ENCODE assay signal across 14 cellular contexts in the genomic region with DNA sequence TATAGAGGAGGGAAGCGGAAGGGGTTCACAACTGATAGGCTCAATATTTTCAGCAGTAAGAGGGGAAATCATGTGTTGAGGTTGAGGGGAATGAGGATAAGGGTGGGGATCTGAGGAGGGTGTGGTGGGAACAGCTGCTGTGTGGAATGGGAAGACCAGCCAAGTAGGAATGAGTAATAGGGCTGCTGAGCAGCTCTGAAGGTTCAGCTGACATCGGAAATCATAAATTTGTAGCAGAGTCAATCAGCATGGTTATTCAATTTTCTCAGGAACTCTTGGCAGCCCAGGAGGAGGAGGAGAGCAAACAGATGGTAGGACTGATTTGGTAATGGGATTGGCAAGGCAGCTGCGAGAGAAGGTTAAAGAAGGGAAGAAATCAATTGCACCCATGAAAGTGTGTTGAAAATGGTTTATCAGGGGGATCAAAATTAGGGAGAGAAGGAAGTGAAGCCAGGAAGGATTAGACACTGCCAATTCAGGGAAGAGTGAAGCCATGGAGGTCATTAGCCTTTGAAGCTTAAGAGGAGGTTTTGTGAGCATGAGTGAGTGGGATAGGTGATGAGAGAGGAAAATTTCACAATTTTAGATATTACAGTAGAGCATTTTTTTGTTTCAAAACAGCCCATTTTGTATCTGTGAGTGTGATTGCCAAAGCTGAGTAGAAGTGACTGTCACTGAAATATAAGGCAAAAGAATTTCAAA.
A peak's percentile ranks its signal among the peaks of the same experiment; 100 is the strongest.
DNase-seq lines count a peak whose midpoint lies in the region; ATAC-seq, FAIRE-seq and TF ChIP-seq lines count a peak whose summit lies in the region.
"Had no signal": no experiment of that assay in that cellular context is flagged by ENCODE, and none has a peak within 500 bp of the region (broad histone marks: within the 10 kb centered on the region; RNA-seq: fewer than 3 reads in every experiment).

No MANE protein-coding gene starts in this region.

- intact Hi-C loops in Right ventricle myocardium superior (cut with DNase I): no loop called here
- intact Hi-C loops in cardiac septum (cut with DNase I): no loop called here
- intact Hi-C loops in left ventricle myocardium superior (cut with micrococcal nuclease): no loop called here

- peak overlapping the region in 4 of 5 experiments; percentile 14 to 81 (median 62) for H3K27ac Mint-ChIP-seq in brain

- no peaks in the 10 kb centered on the region for H3K9me2 ChIP-seq in MM.1S (replicated peaks; ENCODE audit: insufficient read depth, low read length)

- TF ChIP-seq CTCF in brain (conservative IDR thresholded peaks at IDR 0.05): no peak
- TF ChIP-seq CTCF in MM.1S (IDR thresholded peaks at IDR 0.05; ENCODE audit: low read length): no peak

- peaks cover 12% of the 10 kb centered on the region for H3K36me3 Mint-ChIP-seq in brain

- no peaks in the 10 kb centered on the region for H3K9me3 ChIP-seq in MM.1S (replicated peaks; ENCODE audit: insufficient read depth, low read length)
- H3K9me3 ChIP-seq: A549, ovary had no signal

- H3F3A ChIP-seq in MM.1S (ENCODE audit: insufficient read depth, low read length): no peaks in the 10 kb centered on the region

- H3K27me3 Mint-ChIP-seq in brain: peaks cover 3% of the 10 kb centered on the region

- H3K79me2 ChIP-seq in MM.1S (ENCODE audit: low read length): no peaks in the 10 kb centered on the region

- DNase-seq in Right ventricle myocardium superior (no peak), cardiac septum (ENCODE audit: low spot score) (no peak), left ventricle myocardium superior (no peak), urothelium cell line (ENCODE audit: low spot score) (peak; percentile 59), NCI-H2029 (lab: John Stamatoyannopoulos, UW) (no peak), MM.1S (no peak), DMS114 treated with DMSO at 0.1 percent for 48 hours (lab: John Stamatoyannopoulos, UW; ENCODE audit: unreplicated experiment) (no peak)
- DNase-seq: DMS79 treated with DMSO at 0.1 percent for 48 hours, KBM-7, NCI-H187 treated with DMSO at 0.1 percent for 48 hours, ovary, WERI-Rb-1 had no signal

- H3K36me3 ChIP-seq in MM.1S (replicated peaks; ENCODE audit: insufficient read depth, low read length): no peaks in the 10 kb centered on the region
- H3K36me3 ChIP-seq: ovary, WERI-Rb-1 had no signal

- H3K4me1 Mint-ChIP-seq in brain: peaks cover 14% of the 10 kb centered on the region

- H3K27me3 ChIP-seq in MM.1S (replicated peaks; ENCODE audit: insufficient read depth, low read length): no peaks in the 10 kb centered on the region
- H3K27me3 ChIP-seq: ovary had no signal

- no peak overlapping the region for H3K27ac ChIP-seq in MM.1S (ENCODE audit: low read length)
- H3K27ac ChIP-seq: A549, ovary, WERI-Rb-1 had no signal

- peak; percentile 81 for ATAC-seq in Right ventricle myocardium superior (ENCODE audit: poor library complexity)
- peak; percentile 94 for ATAC-seq in left ventricle myocardium superior
- ATAC-seq: A549 had no signal

- H3K4me3 Mint-ChIP-seq in brain: peak overlapping the region in 2 of 5 experiments; percentile 7 to 10

- H3K4me2 ChIP-seq in MM.1S (ENCODE audit: low read depth, low read length): no peak overlapping the region
- H3K4me2 ChIP-seq: A549 had no signal

- H3K9me3 Mint-ChIP-seq in brain: peaks cover 0 to 9% (median 3%) of the 10 kb centered on the region in 5 experiments

- H3K4me3 ChIP-seq in MM.1S (ENCODE audit: low read length): no peak overlapping the region
- H3K4me3 ChIP-seq: A549, ovary had no signal

- no peak overlapping the region for H2AFZ ChIP-seq in MM.1S (ENCODE audit: low read length)

- no peaks in the 10 kb centered on the region for H3K4me1 ChIP-seq in MM.1S (ENCODE audit: low read length)
- H3K4me1 ChIP-seq: A549 had no signal

- H3K9ac ChIP-seq in MM.1S (ENCODE audit: low read length): no peak overlapping the region

- H4K20me1 ChIP-seq in MM.1S (ENCODE audit: insufficient read depth, low read length): no peaks in the 10 kb centered on the region

- FAIRE-seq in urothelium cell line (lab: Jason Lieb, UNC): peak; percentile 86
- FAIRE-seq: A549 had no signal
